In genomic region chr2:68643874-68644485, GRCh38 we compare ENCODE assay signal across 10 cellular contexts. TPM values are rescaled to one million over a fixed set of nuclear protein-coding genes. Genes with fewer than 3 reads are reported as not detected.
DNase-seq lines count a peak whose midpoint lies in the region; ATAC-seq and TF ChIP-seq lines count a peak whose summit lies in the region.
"Had no signal": no experiment of that assay in that cellular context is flagged by ENCODE, and none has a peak within 500 bp of the region (broad histone marks: within the 10 kb centered on the region; RNA-seq: fewer than 3 reads in every experiment).

No MANE protein-coding gene starts in this region.

- H3K4ac ChIP-seq in neuronal stem cell (ENCODE audit: low read length), result no peak overlapping the region

- peak overlapping the region; percentile 75 for H3K9ac ChIP-seq in neuronal stem cell (ENCODE audit: low read depth, low read length, poor library complexity)

- H3K79me1 ChIP-seq in neuronal stem cell (ENCODE audit: low read depth, low read length), result no peaks in the 10 kb centered on the region

- no peaks in the 10 kb centered on the region; the same call in 1 of the 2 replicates for H3K4me1 ChIP-seq in Panc1 (ENCODE audit: control insufficient read depth, insufficient read depth, low read length)
- H3K4me1 ChIP-seq in neuronal stem cell (ENCODE audit: control insufficient read depth in 2 of 2, insufficient read depth in 1 of 2, low read depth in 1 of 2, low read length in 2 of 2), result peaks cover 4% of the 10 kb centered on the region in 2 donors

- intact Hi-C loops in Panc1 (cut with micrococcal nuclease; ENCODE audit: unreplicated experiment), result no loop called here

- in situ Hi-C loops in Panc1 (cut with HindIII; ENCODE audit: low pct_unique_long_range_greater_than_20kb, low sequenced_read_pairs), result no loop called here

- no peak overlapping the region for H3K23ac ChIP-seq in neuronal stem cell (ENCODE audit: low read depth, low read length, poor library complexity)

- H4K8ac ChIP-seq in neuronal stem cell (ENCODE audit: low read depth, low read length), result no peak overlapping the region

- peak overlapping the region; percentile 7 for H2BK5ac ChIP-seq in neuronal stem cell (ENCODE audit: low read length)

- H2BK120ac ChIP-seq in neuronal stem cell (ENCODE audit: low read depth, low read length), result no peak overlapping the region

- H2AK5ac ChIP-seq in neuronal stem cell (ENCODE audit: low read depth, low read length), result peak overlapping the region; percentile 14

- TF ChIP-seq CTCF in C4-2B (conservative IDR thresholded peaks at IDR 0.05), result no peak
- no peak for TF ChIP-seq CTCF in Panc1 (IDR thresholded peaks at IDR 0.05)
- TF ChIP-seq CTCF in epithelial cell of proximal tubule (conservative IDR thresholded peaks at IDR 0.05; ENCODE audit: low read depth, low read length), result no peak

- H3K36me3 ChIP-seq in Panc1 (ENCODE audit: control insufficient read depth, insufficient read depth, low read length) (no peaks in the 10 kb centered on the region), neuronal stem cell (replicated peaks in 1 of 2; ENCODE audit: control insufficient read depth in 2 of 2, insufficient read depth in 2 of 2, low read length in 2 of 2) (no peaks in the 10 kb centered on the region)

- H3K27me3 ChIP-seq in Panc1 (ENCODE audit: control insufficient read depth, insufficient read depth, low read length) (peaks cover 32% of the 10 kb centered on the region), neuronal stem cell (ENCODE audit: control insufficient read depth in 3 of 3, insufficient read depth in 3 of 3, low read depth in 1 of 3, low read length in 3 of 3) (peaks cover 0 to 73% (median 20%) of the 10 kb centered on the region in 3 experiments)

- H2AFZ ChIP-seq in neuronal stem cell (ENCODE audit: low read length), result peak overlapping the region; percentile 96

- H4K91ac ChIP-seq in neuronal stem cell (ENCODE audit: low read depth, low read length, poor library complexity), result no peak overlapping the region

- CTCF ChIA-PET in Panc1 (lab: Charles Lee), result interaction anchor here (0.6 kb wide), 1 partner anchor 9 kb away, joined by 3 read pairs; no protein-coding TSS in a partner anchor

- no TSS peak for BruUV-seq in Panc1 (replicated peaks; lab: Mats Ljungman, UMichigan)

- H3K9me3 ChIP-seq in Panc1 (ENCODE audit: control insufficient read depth, insufficient read depth, low read depth, low read length) (no peaks in the 10 kb centered on the region; the same call in 1 of the 2 replicates), neuronal stem cell (replicated peaks in 1 of 2; ENCODE audit: control insufficient read depth in 2 of 2, insufficient read depth in 1 of 2, low read depth in 1 of 2, low read length in 2 of 2) (peaks cover 0 to 10% of the 10 kb centered on the region in 2 donors)

- no CpG with 5 or more reads among the region's 17 CpGs for WGBS in neuronal stem cell (ENCODE audit: extremely low coverage in 2 of 2, insufficient read length in 2 of 2, insufficient replicate concordance in 1 of 2), 2 donors

- DNase-seq in Panc1 (ENCODE audit: low read depth, low spot score), result no peak
- DNase-seq in epithelial cell of proximal tubule (ENCODE audit: low read depth), result no peak
- DNase-seq in neuronal stem cell (ENCODE audit: low spot score), result no peak
- DNase-seq in NCI-H2171 treated with DMSO at 0.1 percent for 48 hours (lab: John Stamatoyannopoulos, UW), result no peak

- no peak overlapping the region for H2BK15ac ChIP-seq in neuronal stem cell (ENCODE audit: low read length)

- no peak overlapping the region for H2BK12ac ChIP-seq in neuronal stem cell (ENCODE audit: low read length)

- H3K4me3 ChIP-seq in Panc1 (ENCODE audit: low read depth in 2 of 2, low read length in 2 of 2) (peak overlapping the region; percentile 38 to 45), epithelial cell of proximal tubule (ENCODE audit: low read depth, low read length) (peak overlapping the region; percentile 45), neuronal stem cell (ENCODE audit: low read length in 2 of 2) (peak overlapping the region; percentile 39 to 84)

- H3K18ac ChIP-seq in neuronal stem cell (ENCODE audit: low read length), result peak overlapping the region; percentile 95

- POLR2A ChIA-PET in Panc1 (lab: Charles Lee), result no interaction called here

- H3K27ac ChIP-seq in C4-2B (peak overlapping the region; percentile 55), Panc1 (ENCODE audit: low read length) (no peak overlapping the region), neuronal stem cell (replicated peaks; ENCODE audit: low read length) (no peak overlapping the region)

- ATAC-seq in Panc1 (peak; percentile 43; the same call in 1 of the 2 replicates), GM18870 (IDR thresholded peaks at IDR 0.05; ENCODE audit: unreplicated experiment) (no peak), GM18873 (IDR thresholded peaks at IDR 0.05; ENCODE audit: low FRiP score, unreplicated experiment) (no peak), GM21619 (IDR thresholded peaks at IDR 0.05; ENCODE audit: unreplicated experiment) (no peak)
- ATAC-seq: HCT116 had no signal

- H3K4me2 ChIP-seq in neuronal stem cell (ENCODE audit: insufficient read depth, low read length, poor library complexity, severe bottlenecking), result peak overlapping the region; percentile 96

- H3K14ac ChIP-seq in neuronal stem cell (ENCODE audit: low read length), result peak overlapping the region; percentile 67

RNA-seq across cellular contexts. Expression of gene PROKR1, which starts 0.6 kb away (rescaled TPM):
- total RNA-seq in Panc1 (2021; ENCODE audit: unreplicated experiment) (not detected), epithelial cell of proximal tubule (0.14 TPM in 1 of 2 replicates, not detected in the other)
- polyA plus RNA-seq in Panc1 (2012; ENCODE audit: insufficient read length), result not detected
- polyA plus RNA-seq in neuronal stem cell (2013, experiment 1 of 2), result 0.60 TPM
- 0.54 TPM for polyA plus RNA-seq in neuronal stem cell (2013, experiment 2 of 2)
- total RNA-seq: dermis blood vessel endothelial cell had no signal
